13 cellular contexts compared by ENCODE assay signal in genomic region chr1:32758795-32759430, GRCh38. TPM values are rescaled to one million over a fixed set of nuclear protein-coding genes. Genes with fewer than 3 reads are reported as not detected.
DNase-seq lines count a peak whose midpoint lies in the region; ATAC-seq and TF ChIP-seq lines count a peak whose summit lies in the region.
"Had no signal": no experiment of that assay in that cellular context is flagged by ENCODE, and none has a peak within 500 bp of the region (broad histone marks: within the 10 kb centered on the region; RNA-seq: fewer than 3 reads in every experiment).

No MANE protein-coding gene starts in this region.

- H3K4me3 ChIP-seq in HEK293 (ENCODE audit: low read depth, low read length) (no peak overlapping the region), breast epithelium (peak overlapping the region in 2 of 3 donors; percentile 35 to 37), liver (ENCODE audit: low read depth in 1 of 3, low read length in 3 of 3) (no peak overlapping the region), suprapubic skin (peak overlapping the region; percentile 28)

- TF ChIP-seq RAD21 in liver (IDR thresholded peaks at IDR 0.05): no peak

- H3K36me3 ChIP-seq in HEK293 (ENCODE audit: control insufficient read depth in 2 of 2, insufficient read depth in 1 of 2, low read length in 2 of 2) (no peaks in the 10 kb centered on the region), breast epithelium (no peaks in the 10 kb centered on the region), liver (ENCODE audit: control insufficient read depth in 4 of 4, insufficient read depth in 3 of 4, low read depth in 1 of 4, low read length in 3 of 4) (no peaks in the 10 kb centered on the region), suprapubic skin (no peaks in the 10 kb centered on the region)

- H3K4me1 ChIP-seq in HEK293 (ENCODE audit: control insufficient read depth, insufficient read depth, low read length) (peaks cover 18% of the 10 kb centered on the region), breast epithelium (peaks cover 4 to 21% of the 10 kb centered on the region in 2 donors), liver (ENCODE audit: control insufficient read depth in 4 of 4, insufficient read depth in 4 of 4, low read length in 3 of 4) (peaks cover 12 to 25% (median 14%) of the 10 kb centered on the region in 4 donors), suprapubic skin (peaks cover 88% of the 10 kb centered on the region)

- TF ChIP-seq EP300 in suprapubic skin (IDR thresholded peaks at IDR 0.05): no peak

- CTCF ChIA-PET in HEK293 (lab: Yijun Ruan, JAX): interaction anchor here (0.6 to 1.5 kb wide), 9 partner anchors 10 to 605 kb away, joined by 3 to 10 read pairs (median 4); no protein-coding TSS in a partner anchor

- DNase-seq in breast epithelium (ENCODE audit: low spot score in 2 of 2) (no peak), suprapubic skin (ENCODE audit: low spot score in 2 of 2) (no peak), A172 (ENCODE audit: low spot score) (no peak), medulla oblongata (ENCODE audit: extremely low spot score) (no peak)
- DNase-seq: activated CD4-positive, alpha-beta memory T cell treated with anti-CD3 and anti-CD28 coated beads for 36 hours; activated gamma-delta T cell treated with Interleukin-2 at 50 U/mL for 16 hours; C1 segment of cervical spinal cord; central memory CD4-positive, alpha-beta T cell; NCI-H1930 had no signal

- POLR2A ChIA-PET in HEK293 (lab: Yijun Ruan, JAX): interaction anchor here (0.7 to 1.2 kb wide), 3 partner anchors 10 to 115 kb away, joined by 3 to 5 read pairs (median 3); no protein-coding TSS in a partner anchor

- no peaks in the 10 kb centered on the region for H3K27me3 ChIP-seq in breast epithelium
- H3K27me3 ChIP-seq in liver (ENCODE audit: control insufficient read depth in 4 of 4, insufficient read depth in 4 of 4, low read length in 3 of 4): no peaks in the 10 kb centered on the region
- no peaks in the 10 kb centered on the region for H3K27me3 ChIP-seq in suprapubic skin

- TF ChIP-seq POLR2A in breast epithelium (IDR thresholded peaks at IDR 0.05) (no peak), suprapubic skin (IDR thresholded peaks at IDR 0.05) (no peak)

- H3K9ac ChIP-seq in liver (ENCODE audit: low read depth in 1 of 2, low read length in 2 of 2): peak overlapping the region in 1 of 2 donors; percentile 14

- ATAC-seq in GM18519 (IDR thresholded peaks at IDR 0.05; ENCODE audit: low FRiP score, unreplicated experiment) (no peak), HG03039 (IDR thresholded peaks at IDR 0.05; ENCODE audit: unreplicated experiment) (no peak)

- H3K9me3 ChIP-seq in HEK293 (ENCODE audit: control insufficient read depth, insufficient read depth, low read depth, low read length) (no peaks in the 10 kb centered on the region), breast epithelium (no peaks in the 10 kb centered on the region), liver (ENCODE audit: control insufficient read depth in 4 of 4, low read length in 3 of 4) (no peaks in the 10 kb centered on the region), suprapubic skin (no peaks in the 10 kb centered on the region)

- TF ChIP-seq CTCF in HEK293 (tag by site-specific recombination; IDR thresholded peaks at IDR 0.05) (no peak), breast epithelium (IDR thresholded peaks at IDR 0.05) (no peak), liver (IDR thresholded peaks at IDR 0.05; ENCODE audit: low read depth, low read length, missing input control) (no peak), suprapubic skin (IDR thresholded peaks at IDR 0.05) (no peak)

- 91% methylated on average over 1 of the region's 1 CpG for WGBS in liver
- 47% methylated on average over 1 of the region's 1 CpG for WGBS in suprapubic skin

- intact Hi-C loops in breast epithelium (cut with DNase I; ENCODE audit: low total_unique reads): no loop called here

- H3K27ac ChIP-seq in HEK293 (ENCODE audit: extremely low read depth, low read depth, low read length) (no peak overlapping the region), breast epithelium (peak overlapping the region; percentile 91 to 97), liver (ENCODE audit: low read depth in 1 of 2, low read length in 2 of 2) (peak overlapping the region; percentile 33 to 34), suprapubic skin (peak overlapping the region; percentile 96)

TF ChIP-seq in HEK293, 187 proteins besides CTCF, POLR2A, EP300 and RAD21:
- TF ChIP-seq ZNF394 (tag by site-specific recombination; IDR thresholded peaks at IDR 0.05; ENCODE audit: borderline replicate concordance): no peak
- no peak for TF ChIP-seq ZNF610 (tag by site-specific recombination; IDR thresholded peaks at IDR 0.05; ENCODE audit: borderline replicate concordance)
- no peak for TF ChIP-seq ZNF580 (tag by site-specific recombination; IDR thresholded peaks at IDR 0.05)
- peak; percentile 34; the same call in 1 of the 2 replicates for TF ChIP-seq ZNF600 (tag by site-specific recombination; IDR thresholded peaks at IDR 0.05)
- TF ChIP-seq ZBTB17 (tag by site-specific recombination; IDR thresholded peaks at IDR 0.05): no peak
- TF ChIP-seq ZBTB20 (tag by site-specific recombination; IDR thresholded peaks at IDR 0.05): peak; percentile 74
- no peak for TF ChIP-seq ZNF626 (tag by site-specific recombination; IDR thresholded peaks at IDR 0.05)
- no peak for TF ChIP-seq KLF8 (tag by site-specific recombination; IDR thresholded peaks at IDR 0.05)
- TF ChIP-seq SP7 (tag by site-specific recombination; IDR thresholded peaks at IDR 0.05): 0 out of 2 replicates have a peak, but pooled peaks have one; percentile 11

TF ChIP-seq in liver, 16 proteins besides CTCF, POLR2A, EP300 and RAD21 (continues in another document):
- TF ChIP-seq RXRA (IDR thresholded peaks at IDR 0.05): no peak
- no peak for TF ChIP-seq HNF4G (IDR thresholded peaks at IDR 0.05)
- no peak for TF ChIP-seq EGR1 (IDR thresholded peaks at IDR 0.05; ENCODE audit: low read depth in 2 of 2)
- TF ChIP-seq ATF3 (IDR thresholded peaks at IDR 0.05): no peak
- no peak for TF ChIP-seq JUND (IDR thresholded peaks at IDR 0.05)
- no peak for TF ChIP-seq MAX (IDR thresholded peaks at IDR 0.05)
- TF ChIP-seq FOXA2 (IDR thresholded peaks at IDR 0.05): no peak
- TF ChIP-seq SP1 (IDR thresholded peaks at IDR 0.05): no peak
- TF ChIP-seq ZBTB33 (IDR thresholded peaks at IDR 0.05): no peak

RNA-seq across cellular contexts. Expression of gene SYNC, which starts 56.3 kb away (rescaled TPM):
- total RNA-seq in breast epithelium (10 to 100 TPM in 2 of 3 donors, 1 to 10 TPM in 1; 9.8 to 24.2 (median 13.6) TPM), liver (1 to 10 TPM in 1 of 2 donors, under 1 TPM in 1; 0.23 to 1.5 TPM), suprapubic skin (10 to 100 TPM in 1 of 4 donors, 1 to 10 TPM in 3; 7.4 to 11.4 (median 8.3) TPM)
- under 1 TPM; 0.28 to 0.33 TPM for polyA plus RNA-seq in liver
- total RNA-seq in A172 (2014; rRNA removed; shearing (Covaris generic)): 39.9 and 51.3 TPM in 2 replicates
- total RNA-seq: activated CD4-positive, alpha-beta memory T cell treated with anti-CD3 and anti-CD28 coated beads for 36 hours had no signal

RNA-seq across cellular contexts. Expression of gene YARS1, which starts 58.2 kb away (rescaled TPM):
- total RNA-seq in breast epithelium (10 to 100 TPM; 53.8 to 67.5 (median 67.2) TPM), liver (10 to 100 TPM; 31.6 to 94.0 TPM), suprapubic skin (10 to 100 TPM; 47.1 to 68.1 (median 50.7) TPM)
- polyA plus RNA-seq in liver: 10 to 100 TPM; 39.3 to 65.8 TPM
- 63.4 and 79.1 TPM in 2 replicates for total RNA-seq in A172 (2014; rRNA removed; shearing (Covaris generic))

RNA-seq across cellular contexts. Expression of gene S100PBP, which starts 58.5 kb away (rescaled TPM):
- total RNA-seq in breast epithelium (10 to 100 TPM; 25.0 to 49.0 (median 29.5) TPM), liver (10 to 100 TPM; 15.8 to 24.8 TPM), suprapubic skin (10 to 100 TPM in 2 of 4 donors, 1 to 10 TPM in 2; 8.8 to 39.7 (median 18.1) TPM)
- 1 to 10 TPM; 1.9 to 6.4 TPM for polyA plus RNA-seq in liver
- total RNA-seq in A172 (2014; rRNA removed; shearing (Covaris generic)): 20.0 and 20.4 TPM in 2 replicates

Comparison
In these comparisons a context has a peak if more than half of its experiments do, and no peak if none do; other contexts are left out.
1. H3K4me3 ChIP-seq: peak in breast epithelium (2 of 3) and suprapubic skin (single experiment); none in HEK293 (single experiment) and liver (0 of 3).